Comparison of ENCODE assay signal across 1 cellular context in genomic region chr13:93080587-93080986, GRCh38.
TF ChIP-seq lines count a peak whose summit lies in the region.

No MANE protein-coding gene starts in this region.

TF ChIP-seq in WTC11, 78 proteins besides CTCF, POLR2A, EP300 and RAD21 (continued from another document):
- no peak for TF ChIP-seq ZNF532 (CRISPR knock-in tag; IDR thresholded peaks at IDR 0.05; ENCODE audit: borderline replicate concordance)
- TF ChIP-seq ZNF121 (CRISPR knock-in tag; IDR thresholded peaks at IDR 0.05) = no peak
